30 cellular contexts compared by ENCODE assay signal in the genomic region with DNA sequence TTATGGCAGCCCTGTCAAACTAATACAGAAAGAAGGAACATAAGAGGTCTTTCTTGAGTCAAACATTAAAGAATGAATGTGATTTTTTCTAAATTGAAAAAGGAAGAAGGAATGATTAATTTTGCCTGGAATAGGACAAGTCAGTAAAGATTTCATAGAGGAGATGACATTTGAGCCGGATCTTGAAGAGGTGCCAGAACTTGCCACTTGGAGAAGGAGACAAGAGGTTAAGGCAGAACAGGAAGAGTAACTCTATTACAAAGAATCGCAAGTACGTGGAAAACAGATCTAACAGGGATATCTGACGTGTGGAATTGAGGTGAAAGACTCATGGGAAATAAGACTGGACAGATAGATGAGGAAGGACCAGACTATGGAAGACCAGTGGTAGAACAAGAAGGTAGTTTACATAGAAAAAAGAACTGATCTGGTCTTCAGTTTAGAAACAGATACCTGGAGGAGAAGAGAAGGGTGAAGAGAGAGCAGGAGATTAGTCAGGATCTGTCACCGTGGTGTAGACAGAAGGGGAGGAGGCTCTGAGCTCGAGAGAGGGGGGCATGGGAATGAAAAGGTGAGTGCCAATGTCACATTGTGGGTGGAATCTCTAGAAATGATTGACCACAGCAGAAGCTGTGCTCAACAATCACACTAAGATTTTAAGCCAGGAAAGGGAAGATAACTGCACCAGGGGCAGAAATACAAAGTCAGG. TPM values are rescaled to one million over a fixed set of nuclear protein-coding genes. Genes with fewer than 3 reads are reported as not detected.
DNase-seq lines count a peak whose midpoint lies in the region; ATAC-seq and TF ChIP-seq lines count a peak whose summit lies in the region.
"Had no signal": no experiment of that assay in that cellular context is flagged by ENCODE, and none has a peak within 500 bp of the region (broad histone marks: within the 10 kb centered on the region; RNA-seq: fewer than 3 reads in every experiment).

No MANE protein-coding gene starts in this region.

- H3K4me1 ChIP-seq in HEK293 (ENCODE audit: control insufficient read depth, insufficient read depth, low read length), result peaks cover 28% of the 10 kb centered on the region
- peaks cover 25% of the 10 kb centered on the region for H3K4me1 ChIP-seq in body of pancreas
- peaks cover 0 to 7% of the 10 kb centered on the region in 2 donors for H3K4me1 ChIP-seq in thyroid gland
- H3K4me1 ChIP-seq: heart left ventricle, SJSA1 had no signal

- H3K4me3 ChIP-seq in HEK293 (ENCODE audit: low read depth, low read length) (no peak overlapping the region), body of pancreas (no peak overlapping the region), thyroid gland (replicated peaks in 1 of 3) (no peak overlapping the region)
- H3K4me3 ChIP-seq: BLaER1 treated with 17β-estradiol and CSF1 and Interleukin-3, amounts not matched to agents 10 nM and 100 nM; heart left ventricle; lung; MG63; SJSA1 had no signal

- H3K36me3 ChIP-seq in HEK293 (ENCODE audit: control insufficient read depth in 2 of 2, insufficient read depth in 1 of 2, low read length in 2 of 2), result no peaks in the 10 kb centered on the region
- H3K36me3 ChIP-seq in body of pancreas (replicated peaks in 1 of 2; ENCODE audit: insufficient read depth in 1 of 2, low read depth in 2 of 2), result no peaks in the 10 kb centered on the region
- H3K36me3 ChIP-seq in thyroid gland, result no peaks in the 10 kb centered on the region
- H3K36me3 ChIP-seq: BLaER1 treated with 17β-estradiol and CSF1 and Interleukin-3, amounts not matched to agents 10 nM and 100 nM; heart left ventricle; MG63; SJSA1 had no signal

- H3K9me3 ChIP-seq in HEK293 (ENCODE audit: control insufficient read depth, insufficient read depth, low read depth, low read length) (no peaks in the 10 kb centered on the region), body of pancreas (no peaks in the 10 kb centered on the region), thyroid gland (no peaks in the 10 kb centered on the region)
- H3K9me3 ChIP-seq: BLaER1 treated with 17β-estradiol and CSF1 and Interleukin-3, amounts not matched to agents 10 nM and 100 nM; heart left ventricle; MG63; SJSA1 had no signal

- TF ChIP-seq POLR2A in body of pancreas (IDR thresholded peaks at IDR 0.05) (no peak), thyroid gland (IDR thresholded peaks at IDR 0.05) (no peak)

- H3K27me3 ChIP-seq in body of pancreas (no peaks in the 10 kb centered on the region), thyroid gland (no peaks in the 10 kb centered on the region)
- H3K27me3 ChIP-seq: BLaER1 treated with 17β-estradiol and CSF1 and Interleukin-3, amounts not matched to agents 10 nM and 100 nM; SJSA1 had no signal

- ATAC-seq in body of pancreas (peak; percentile 30), HG02678 (IDR thresholded peaks at IDR 0.05; ENCODE audit: unreplicated experiment) (no peak)
- ATAC-seq: activated CD8-positive, alpha-beta T cell treated with anti-CD3 and anti-CD28 coated beads, Interleukin-2, amount 10 ng/mL, durations not matched to agents 7 days and 5 days; esophagus mucosa; heart left ventricle; natural killer cell had no signal

- peak; percentile 14 for DNase-seq in activated CD4-positive, alpha-beta T cell treated with anti-CD3 and anti-CD28 coated beads for 48 hours
- DNase-seq in activated CD4-positive, alpha-beta T cell treated with anti-CD3 and anti-CD28 coated beads for 1 hour, result no peak
- DNase-seq in body of pancreas, result no peak
- DNase-seq in thyroid gland, result peak; percentile 70 to 74
- DNase-seq in GM19238 (ENCODE audit: insufficient read length, low spot score), result no peak
- DNase-seq: activated CD4-positive, CD25-positive, alpha-beta regulatory T cell; activated CD8-positive, alpha-beta T cell treated with anti-CD3 and anti-CD28 coated beads, Interleukin-2, amount 10 ng/mL, durations not matched to agents 7 days and 5 days; activated effector memory CD4-positive, alpha-beta T cell treated with anti-CD3 and anti-CD28 coated beads, Interleukin-2, amount 50 U/mL, for 16 hours; activated naive CD8-positive, alpha-beta T cell treated with anti-CD3 and anti-CD28 coated beads, Interleukin-2, amount 10 ng/mL, durations not matched to agents 7 days and 5 days; central memory CD4-positive, alpha-beta T cell; COR-L47; endodermal cell; H7; heart left ventricle; kidney; natural killer cell; NCI-H1105 treated with DMSO at 0.1 percent for 48 hours; NCI-H2081; NCI-H748 treated with DMSO at 0.1 percent for 48 hours; RPMI8226; small intestine; stimulated activated CD4-positive, alpha-beta T cell treated with anti-CD3 and anti-CD28 coated beads, Interleukin-2, amount 100 ng/mL, for 24 hours; T-helper 1 cell had no signal

- WGBS in body of pancreas, 2 donors, result 28 to 34% methylated on average over 6 of the region's 6 CpGs
- WGBS in thyroid gland, 2 donors, result 25 to 32% methylated on average over 6 of the region's 6 CpGs

- CTCF ChIA-PET in HEK293 (lab: Yijun Ruan, JAX), result no interaction called here

- no peak overlapping the region for H3K27ac ChIP-seq in HEK293 (ENCODE audit: extremely low read depth, low read depth, low read length)
- H3K27ac ChIP-seq in body of pancreas, result no peak overlapping the region
- H3K27ac ChIP-seq in thyroid gland, result no peak overlapping the region
- H3K27ac ChIP-seq: BLaER1 treated with 17β-estradiol and CSF1 and Interleukin-3, amounts not matched to agents 10 nM and 100 nM; heart left ventricle; SJSA1 had no signal

- intact Hi-C loops in body of pancreas (cut with DNase I), result no loop called here
- intact Hi-C loops in thyroid gland (cut with DNase I), result no loop called here

- POLR2A ChIA-PET in HEK293 (lab: Yijun Ruan, JAX), result no interaction called here

- TF ChIP-seq CTCF in HEK293 (tag by site-specific recombination; IDR thresholded peaks at IDR 0.05) (no peak), body of pancreas (IDR thresholded peaks at IDR 0.05) (no peak), thyroid gland (IDR thresholded peaks at IDR 0.05) (no peak)

TF ChIP-seq in HEK293, 187 proteins besides CTCF, POLR2A, EP300 and RAD21:
- 0 out of 2 replicates have a peak, but pooled peaks have one; percentile 6 for TF ChIP-seq BCL11A (tag by site-specific recombination; IDR thresholded peaks at IDR 0.05; ENCODE audit: low read depth)
- TF ChIP-seq ZNF350 (tag by site-specific recombination; IDR thresholded peaks at IDR 0.05), result no peak
- 0 out of 2 replicates have a peak, but pooled peaks have one; percentile 10 for TF ChIP-seq ZNF600 (tag by site-specific recombination; IDR thresholded peaks at IDR 0.05)

RNA-seq across cellular contexts. Expression of a gene that starts 32.5 kb away (rescaled TPM):
- total RNA-seq in body of pancreas (1 to 10 TPM; 6.9 to 9.3 TPM), thyroid gland (10 to 100 TPM; 18.5 to 38.4 (median 23.5) TPM)

Comparison
In these comparisons a context has a peak if more than half of its experiments do, and no peak if none do; other contexts are left out.
1. DNase-seq: peak in activated CD4-positive, alpha-beta T cell treated with anti-CD3 and anti-CD28 coated beads for 48 hours (single experiment) and thyroid gland (2 of 2); none in activated CD4-positive, alpha-beta T cell treated with anti-CD3 and anti-CD28 coated beads for 1 hour (single experiment), body of pancreas (0 of 4) and GM19238 (single experiment).